In the genomic region with DNA sequence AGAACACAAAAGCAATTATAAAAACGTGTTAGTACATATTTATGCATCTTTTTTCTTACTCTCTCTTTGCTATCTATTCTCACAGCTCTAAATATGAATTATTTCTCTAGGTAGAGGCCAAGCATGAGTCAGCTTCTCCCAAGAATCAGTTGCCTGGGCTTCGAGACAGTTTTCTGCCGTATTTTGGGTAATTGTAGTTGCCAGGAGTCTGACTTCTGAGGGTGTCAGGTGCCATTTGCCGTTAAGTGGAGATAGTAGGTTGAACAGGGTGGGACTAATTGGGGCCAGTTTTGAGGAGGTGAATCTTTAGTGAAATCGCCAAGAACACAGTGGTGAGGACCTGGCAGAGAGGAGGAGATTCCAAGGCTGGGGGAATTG, we compare ENCODE assay signal across 9 cellular contexts. TPM values are rescaled to one million over a fixed set of nuclear protein-coding genes. Genes with fewer than 3 reads are reported as not detected.
DNase-seq lines count a peak whose midpoint lies in the region; FAIRE-seq lines count a peak whose summit lies in the region.
"Had no signal": no experiment of that assay in that cellular context is flagged by ENCODE, and none has a peak within 500 bp of the region (broad histone marks: within the 10 kb centered on the region; RNA-seq: fewer than 3 reads in every experiment).

No MANE protein-coding gene starts in this region.

- peak; percentile 91 for DNase-seq in DMS79 treated with DMSO at 0.1 percent for 48 hours (lab: John Stamatoyannopoulos, UW)
- DNase-seq in DMS79 (lab: John Stamatoyannopoulos, UW) = no peak
- peak; percentile 74 for DNase-seq in NOMO-1 treated with DMSO at 0.1 percent for 48 hours (lab: John Stamatoyannopoulos, UW; ENCODE audit: unreplicated experiment)
- no peak for DNase-seq in stimulated activated naive CD4-positive, alpha-beta T cell treated with Interleukin-2 at 50 U/mL for 16 hours (lab: John Stamatoyannopoulos, UW)
- DNase-seq in urothelium cell line (ENCODE audit: low spot score) = no peak
- no peak for DNase-seq in H4 (ENCODE audit: low spot score)

- H3K9me3 ChIP-seq in duodenal mucosa (ENCODE audit: control insufficient read depth in 1 of 2, low read length in 2 of 2) (no peaks in the 10 kb centered on the region), neuron (ENCODE audit: low read length) (no peaks in the 10 kb centered on the region)

- peak overlapping the region; percentile 72 to 83 for H3K9ac ChIP-seq in duodenal mucosa (ENCODE audit: low read depth in 1 of 2, low read length in 2 of 2)

- H3K4me3 ChIP-seq in duodenal mucosa (ENCODE audit: low read depth in 1 of 2, low read length in 2 of 2) (peak overlapping the region; percentile 69 to 82), neuron (ENCODE audit: low read length) (peak overlapping the region; percentile 55)

- H3K27ac ChIP-seq in duodenal mucosa (ENCODE audit: low read depth, low read length) = peak overlapping the region; percentile 72

- peak overlapping the region; percentile 83 for H2AFZ ChIP-seq in neuron (ENCODE audit: low read depth, low read length)

- no peak for FAIRE-seq in urothelium cell line (lab: Jason Lieb, UNC)
- FAIRE-seq: A204.1 had no signal

- H3K36me3 ChIP-seq in duodenal mucosa (ENCODE audit: control insufficient read depth in 1 of 2, insufficient read depth in 2 of 2, low read length in 2 of 2) (no peaks in the 10 kb centered on the region), neuron (ENCODE audit: insufficient read depth, low read length) (no peaks in the 10 kb centered on the region)

- peaks cover 12 to 30% of the 10 kb centered on the region in 2 donors for H3K4me1 ChIP-seq in duodenal mucosa (ENCODE audit: control insufficient read depth in 1 of 2, insufficient read depth in 2 of 2, low read length in 2 of 2)
- peaks cover 12% of the 10 kb centered on the region for H3K4me1 ChIP-seq in neuron (ENCODE audit: insufficient read depth, low read length)

- no peaks in the 10 kb centered on the region for H3K27me3 ChIP-seq in duodenal mucosa (ENCODE audit: control insufficient read depth in 1 of 2, insufficient read depth in 2 of 2, low read length in 2 of 2)
- H3K27me3 ChIP-seq in neuron (ENCODE audit: insufficient read depth, low read length) = no peaks in the 10 kb centered on the region

RNA-seq across cellular contexts. Expression of a gene that starts 7.8 kb away (rescaled TPM):
- 0.02 TPM in 1 of 2 replicates, not detected in the other for total RNA-seq in H4 (2014; rRNA removed; shearing (Covaris generic))

Comparison
In these comparisons a context has a peak if more than half of its experiments do, and no peak if none do; other contexts are left out.
1. DNase-seq: peak in DMS79 treated with DMSO at 0.1 percent for 48 hours (single experiment) and NOMO-1 treated with DMSO at 0.1 percent for 48 hours (single experiment); none in DMS79 (single experiment), stimulated activated naive CD4-positive, alpha-beta T cell treated with Interleukin-2 at 50 U/mL for 16 hours (single experiment), urothelium cell line (single experiment) and H4 (single experiment).